ENCODE assay signal across 1 cellular context in the genomic region with DNA sequence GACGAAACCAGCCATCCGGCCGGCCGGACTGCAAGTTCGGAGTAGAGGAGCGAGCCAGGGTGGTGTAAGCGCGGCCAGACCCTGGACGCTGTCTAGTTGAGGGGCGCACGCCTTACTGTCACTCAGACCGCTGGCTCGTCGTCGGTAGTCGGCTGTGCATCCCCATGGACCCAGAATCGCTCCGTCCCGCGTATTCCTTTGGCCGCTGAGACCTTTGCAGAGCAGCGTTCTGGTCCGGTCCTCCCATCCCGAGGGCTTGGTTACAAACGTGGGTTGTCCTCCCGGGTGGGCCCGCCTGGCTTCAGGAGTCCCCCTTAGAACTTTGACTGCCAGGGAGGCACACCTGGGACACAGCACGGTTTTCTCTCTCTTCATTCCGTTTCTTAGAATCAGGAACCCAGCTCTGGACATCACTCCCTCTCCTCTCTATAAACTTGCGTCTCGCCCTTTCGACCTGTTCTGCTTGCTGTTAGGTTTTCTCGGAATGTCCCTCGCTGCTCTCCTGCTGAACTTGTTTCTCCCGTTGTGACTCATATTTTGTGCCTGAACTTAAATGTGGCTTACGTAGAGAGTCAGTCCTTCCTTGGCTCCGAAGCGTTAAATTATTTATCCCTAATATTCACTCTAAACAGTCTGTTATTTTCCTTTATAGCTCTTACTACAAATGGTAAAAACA.
TF ChIP-seq lines count a peak whose summit lies in the region.

No MANE protein-coding gene starts in this region.

TF ChIP-seq in WTC11, 78 proteins besides CTCF, POLR2A, EP300 and RAD21 (continued from another document):
- no peak for TF ChIP-seq E2F4 (CRISPR knock-in tag; IDR thresholded peaks at IDR 0.05; ENCODE audit: borderline replicate concordance, low read depth)
- no peak for TF ChIP-seq SMAD3 (CRISPR knock-in tag; IDR thresholded peaks at IDR 0.05; ENCODE audit: borderline replicate concordance)
- TF ChIP-seq MAX (CRISPR knock-in tag; IDR thresholded peaks at IDR 0.05) = peak; percentile 6; the same call in 1 of the 2 replicates
- TF ChIP-seq, protein P1, sequence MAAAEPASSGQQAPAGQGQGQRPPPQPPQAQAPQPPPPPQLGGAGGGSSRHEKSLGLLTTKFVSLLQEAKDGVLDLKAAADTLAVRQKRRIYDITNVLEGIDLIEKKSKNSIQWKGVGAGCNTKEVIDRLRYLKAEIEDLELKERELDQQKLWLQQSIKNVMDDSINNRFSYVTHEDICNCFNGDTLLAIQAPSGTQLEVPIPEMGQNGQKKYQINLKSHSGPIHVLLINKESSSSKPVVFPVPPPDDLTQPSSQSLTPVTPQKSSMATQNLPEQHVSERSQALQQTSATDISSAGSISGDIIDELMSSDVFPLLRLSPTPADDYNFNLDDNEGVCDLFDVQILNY (CRISPR knock-in tag; IDR thresholded peaks at IDR 0.05) = no peak
- no peak for TF ChIP-seq HMGA2 (CRISPR knock-in tag; IDR thresholded peaks at IDR 0.05)
- no peak for TF ChIP-seq MXD4 (CRISPR knock-in tag; IDR thresholded peaks at IDR 0.05; ENCODE audit: borderline replicate concordance)
- no peak for TF ChIP-seq STAT6 (CRISPR knock-in tag; conservative IDR thresholded peaks at IDR 0.05; ENCODE audit: low read depth)
- no peak for TF ChIP-seq CREM (CRISPR knock-in tag; IDR thresholded peaks at IDR 0.05)
- TF ChIP-seq AFF4 (CRISPR knock-in tag; IDR thresholded peaks at IDR 0.05; ENCODE audit: borderline replicate concordance) = no peak
- TF ChIP-seq ZNF416 (CRISPR knock-in tag; IDR thresholded peaks at IDR 0.05) = no peak
- no peak for TF ChIP-seq ZNF396 (CRISPR knock-in tag; IDR thresholded peaks at IDR 0.05; ENCODE audit: borderline replicate concordance)
- TF ChIP-seq TEAD1 (CRISPR knock-in tag; IDR thresholded peaks at IDR 0.05) = 0 out of 2 replicates have a peak, but pooled peaks have one; percentile 2
- TF ChIP-seq HMGXB4 (CRISPR knock-in tag; IDR thresholded peaks at IDR 0.05) = no peak
- no peak for TF ChIP-seq JUN (CRISPR knock-in tag; IDR thresholded peaks at IDR 0.05)
- TF ChIP-seq TP53 (CRISPR knock-in tag; IDR thresholded peaks at IDR 0.05) = no peak
- no peak for TF ChIP-seq PRDM15 (CRISPR knock-in tag; IDR thresholded peaks at IDR 0.05)
- TF ChIP-seq USF1 (CRISPR knock-in tag; IDR thresholded peaks at IDR 0.05) = no peak
- no peak for TF ChIP-seq USF2 (CRISPR knock-in tag; IDR thresholded peaks at IDR 0.05)
- no peak for TF ChIP-seq GTF2I (CRISPR knock-in tag; conservative IDR thresholded peaks at IDR 0.05)
- TF ChIP-seq ATF6 (CRISPR knock-in tag; IDR thresholded peaks at IDR 0.05) = no peak
- no peak for TF ChIP-seq ZMAT4 (CRISPR knock-in tag; IDR thresholded peaks at IDR 0.05)
- TF ChIP-seq NR3C1 (CRISPR knock-in tag; conservative IDR thresholded peaks at IDR 0.05; ENCODE audit: low read depth) = no peak
- no peak for TF ChIP-seq RELA (CRISPR knock-in tag; IDR thresholded peaks at IDR 0.05; ENCODE audit: borderline replicate concordance)
- peak; percentile 92 for TF ChIP-seq ZNF317 (CRISPR knock-in tag; IDR thresholded peaks at IDR 0.05; ENCODE audit: borderline replicate concordance, low read depth)
- TF ChIP-seq SMAD4 (CRISPR knock-in tag; IDR thresholded peaks at IDR 0.05) = no peak
- TF ChIP-seq ZNF219 (CRISPR knock-in tag; IDR thresholded peaks at IDR 0.05; ENCODE audit: borderline replicate concordance) = no peak
- TF ChIP-seq EMX1 (CRISPR knock-in tag; IDR thresholded peaks at IDR 0.05) = no peak
- no peak for TF ChIP-seq FOXK1 (CRISPR knock-in tag; IDR thresholded peaks at IDR 0.05)
- TF ChIP-seq, protein P2, sequence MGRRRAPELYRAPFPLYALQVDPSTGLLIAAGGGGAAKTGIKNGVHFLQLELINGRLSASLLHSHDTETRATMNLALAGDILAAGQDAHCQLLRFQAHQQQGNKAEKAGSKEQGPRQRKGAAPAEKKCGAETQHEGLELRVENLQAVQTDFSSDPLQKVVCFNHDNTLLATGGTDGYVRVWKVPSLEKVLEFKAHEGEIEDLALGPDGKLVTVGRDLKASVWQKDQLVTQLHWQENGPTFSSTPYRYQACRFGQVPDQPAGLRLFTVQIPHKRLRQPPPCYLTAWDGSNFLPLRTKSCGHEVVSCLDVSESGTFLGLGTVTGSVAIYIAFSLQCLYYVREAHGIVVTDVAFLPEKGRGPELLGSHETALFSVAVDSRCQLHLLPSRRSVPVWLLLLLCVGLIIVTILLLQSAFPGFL (CRISPR knock-in tag; IDR thresholded peaks at IDR 0.05; ENCODE audit: borderline replicate concordance) = no peak
